ENCODE assay signal across 10 cellular contexts in genomic region chr11:128732471-128733277, GRCh38. TPM values are rescaled to one million over a fixed set of nuclear protein-coding genes. Genes with fewer than 3 reads are reported as not detected.
DNase-seq lines count a peak whose midpoint lies in the region; ATAC-seq and TF ChIP-seq lines count a peak whose summit lies in the region.
"Had no signal": no experiment of that assay in that cellular context is flagged by ENCODE, and none has a peak within 500 bp of the region (broad histone marks: within the 10 kb centered on the region; RNA-seq: fewer than 3 reads in every experiment).

No MANE protein-coding gene starts in this region.

- H3K9me3 ChIP-seq in T-helper 17 cell (ENCODE audit: control insufficient read depth, low read length, poor library complexity, severe bottlenecking): no peaks in the 10 kb centered on the region
- H3K9me3 ChIP-seq: gastrocnemius medialis had no signal

- DNase-seq in activated T-cell treated with anti-CD3 and anti-CD28 coated beads, Interleukin-2, amount 50 U/mL, for 72 hours: no peak
- DNase-seq in activated T-cell treated with anti-CD3 and anti-CD28 coated beads, Interleukin-2, amount 50 U/mL, for 1 hour: no peak
- no peak for DNase-seq in T-helper 17 cell
- no peak for DNase-seq in foreskin fibroblast
- DNase-seq in NCI-H226: no peak
- DNase-seq in anterior cingulate cortex (lab: John Stamatoyannopoulos, UW): no peak
- DNase-seq: gastrocnemius medialis, NCI-H187 treated with DMSO at 0.1 percent for 48 hours had no signal

- ATAC-seq in activated T-cell treated with anti-CD3 and anti-CD28 coated beads, Interleukin-2, amount 50 U/mL, for 72 hours (replicated peaks in 1 of 2): peak; percentile 25 to 47
- peak; percentile 50 for ATAC-seq in HG02870 (IDR thresholded peaks at IDR 0.05; ENCODE audit: unreplicated experiment)
- ATAC-seq in T-helper 17 cell: no peak
- ATAC-seq: gastrocnemius medialis had no signal

- H3K9me3 Mint-ChIP-seq in activated T-cell treated with anti-CD3 and anti-CD28 coated beads, Interleukin-2, amount 50 U/mL, for 72 hours: no peaks in the 10 kb centered on the region
- no peaks in the 10 kb centered on the region for H3K9me3 Mint-ChIP-seq in stimulated activated naive CD8-positive, alpha-beta T cell treated with anti-CD3 and anti-CD28 coated beads, Interleukin-15, Interleukin-2, amounts not matched to agents 100 ng/mL and 50 ng/mL, for 24 hours

- peak overlapping the region; percentile 42 to 92 for H3K4me3 Mint-ChIP-seq in activated T-cell treated with anti-CD3 and anti-CD28 coated beads, Interleukin-2, amount 50 U/mL, for 72 hours
- peak overlapping the region; percentile 89 for H3K4me3 Mint-ChIP-seq in T-helper 17 cell
- H3K4me3 Mint-ChIP-seq in stimulated activated naive CD8-positive, alpha-beta T cell treated with anti-CD3 and anti-CD28 coated beads, Interleukin-15, Interleukin-2, amounts not matched to agents 100 ng/mL and 50 ng/mL, for 24 hours: peak overlapping the region; percentile 5

- peaks cover 3 to 5% of the 10 kb centered on the region in 2 donors for H3K36me3 Mint-ChIP-seq in activated T-cell treated with anti-CD3 and anti-CD28 coated beads, Interleukin-2, amount 50 U/mL, for 72 hours (ENCODE audit: insufficient read depth in 2 of 2)
- peaks cover 2% of the 10 kb centered on the region for H3K36me3 Mint-ChIP-seq in T-helper 17 cell (ENCODE audit: low read depth)
- peaks cover 24% of the 10 kb centered on the region for H3K36me3 Mint-ChIP-seq in stimulated activated naive CD8-positive, alpha-beta T cell treated with anti-CD3 and anti-CD28 coated beads, Interleukin-15, Interleukin-2, amounts not matched to agents 100 ng/mL and 50 ng/mL, for 24 hours (ENCODE audit: low read depth)

- H3K4me1 Mint-ChIP-seq in activated T-cell treated with anti-CD3 and anti-CD28 coated beads, Interleukin-2, amount 50 U/mL, for 72 hours (ENCODE audit: low read depth): peaks cover 99% of the 10 kb centered on the region
- H3K4me1 Mint-ChIP-seq in T-helper 17 cell: peaks cover 77% of the 10 kb centered on the region
- H3K4me1 Mint-ChIP-seq in stimulated activated naive CD8-positive, alpha-beta T cell treated with anti-CD3 and anti-CD28 coated beads, Interleukin-15, Interleukin-2, amounts not matched to agents 100 ng/mL and 50 ng/mL, for 24 hours (ENCODE audit: low read depth): peaks cover 100% of the 10 kb centered on the region

- no peaks in the 10 kb centered on the region for H3K27me3 Mint-ChIP-seq in activated T-cell treated with anti-CD3 and anti-CD28 coated beads, Interleukin-2, amount 50 U/mL, for 72 hours (ENCODE audit: low read depth)
- H3K27me3 Mint-ChIP-seq in T-helper 17 cell: no peaks in the 10 kb centered on the region
- H3K27me3 Mint-ChIP-seq in stimulated activated naive CD8-positive, alpha-beta T cell treated with anti-CD3 and anti-CD28 coated beads, Interleukin-15, Interleukin-2, amounts not matched to agents 100 ng/mL and 50 ng/mL, for 24 hours: no peaks in the 10 kb centered on the region

- TF ChIP-seq CTCF in foreskin fibroblast (IDR thresholded peaks at IDR 0.05; ENCODE audit: low read depth, low read length): no peak

- H3K4me3 ChIP-seq in foreskin fibroblast (ENCODE audit: low read depth in 1 of 2, low read length in 2 of 2): no peak overlapping the region
- H3K4me3 ChIP-seq: gastrocnemius medialis had no signal

- H3K27ac Mint-ChIP-seq in activated T-cell treated with anti-CD3 and anti-CD28 coated beads, Interleukin-2, amount 50 U/mL, for 72 hours: peak overlapping the region; percentile 82
- peak overlapping the region; percentile 86 for H3K27ac Mint-ChIP-seq in T-helper 17 cell
- H3K27ac Mint-ChIP-seq in stimulated activated naive CD8-positive, alpha-beta T cell treated with anti-CD3 and anti-CD28 coated beads, Interleukin-15, Interleukin-2, amounts not matched to agents 100 ng/mL and 50 ng/mL, for 24 hours: peak overlapping the region; percentile 73

RNA-seq across cellular contexts. Expression of gene FLI1, which starts 38.8 kb away (rescaled TPM):
- total RNA-seq in activated T-cell treated with anti-CD3 and anti-CD28 coated beads, Interleukin-2, amount 50 U/mL, for 72 hours: 10 to 100 TPM; 48.6 to 58.5 TPM
- 100 to 1,000 TPM; 113 to 117 TPM for total RNA-seq in T-helper 17 cell

Comparison
In these comparisons a context has a peak if more than half of its experiments do, and no peak if none do; other contexts are left out.
1. H3K4me3 Mint-ChIP-seq: peak in every context shown above with its lines; median percentile 89 in T-helper 17 cell; 67 in activated T-cell treated with anti-CD3 and anti-CD28 coated beads, Interleukin-2, amount 50 U/mL, for 72 hours; 5 in stimulated activated naive CD8-positive, alpha-beta T cell treated with anti-CD3 and anti-CD28 coated beads, Interleukin-15, Interleukin-2, amounts not matched to agents 100 ng/mL and 50 ng/mL, for 24 hours.